Comparison of ENCODE assay signal across 8 cellular contexts in the genomic region with DNA sequence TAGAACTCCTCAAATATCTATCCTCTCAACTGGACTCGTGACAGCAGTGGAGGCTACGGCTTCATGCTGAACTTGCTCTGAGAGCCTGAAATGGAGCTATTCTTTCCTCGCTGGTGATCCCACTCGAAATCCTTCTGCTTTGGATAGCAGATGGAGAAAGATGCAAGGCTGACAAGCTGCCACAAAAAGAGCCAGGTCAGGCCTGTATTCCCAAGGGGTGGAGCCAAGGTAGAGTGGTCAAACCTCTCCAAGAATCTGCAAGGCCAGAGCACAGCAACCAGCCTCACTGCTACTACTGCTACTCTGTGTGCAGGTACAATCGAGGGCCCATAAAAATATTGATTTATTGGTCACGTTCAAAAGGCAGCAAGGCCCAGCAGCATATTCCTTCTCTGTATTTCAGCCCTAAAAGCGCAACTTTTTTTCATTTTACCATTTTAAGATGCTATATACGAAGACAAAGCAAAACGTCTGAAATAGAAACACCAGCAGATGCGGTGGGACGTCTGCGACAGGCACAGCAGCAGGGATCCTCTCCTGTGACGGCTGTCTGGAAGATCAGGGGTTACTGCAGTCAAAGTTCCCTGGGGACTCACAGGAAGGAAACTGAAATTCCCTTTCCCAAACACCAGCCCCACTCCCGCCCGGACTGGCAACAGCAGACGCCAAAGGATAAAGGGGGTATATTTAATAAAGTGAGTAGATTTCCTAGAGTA. TPM values are rescaled to one million over a fixed set of nuclear protein-coding genes. Genes with fewer than 3 reads are reported as not detected.
DNase-seq lines count a peak whose midpoint lies in the region; ATAC-seq and TF ChIP-seq lines count a peak whose summit lies in the region.

No MANE protein-coding gene starts in this region.

- peaks cover 54% of the 10 kb centered on the region for H3K79me2 ChIP-seq in OCI-LY7 (ENCODE audit: insufficient read depth, low read depth, low read length)

- H3K27ac ChIP-seq in OCI-LY7 (ENCODE audit: low read depth, low read length, poor library complexity, severe bottlenecking) = no peak overlapping the region
- peak overlapping the region; percentile 24 to 87 for H3K27ac ChIP-seq in esophagus (ENCODE audit: low read depth in 2 of 2, low read length in 1 of 2)

- H4K20me1 ChIP-seq in OCI-LY7 (ENCODE audit: insufficient read depth, low read length) = peaks cover 23% of the 10 kb centered on the region; the same call in 1 of the 2 replicates

- peak overlapping the region; percentile 79 for H3K4me2 ChIP-seq in OCI-LY7 (ENCODE audit: low read length)

- WGBS in esophagus, 2 donors = 27 to 31% methylated on average over 16 of the region's 16 CpGs

- H2AFZ ChIP-seq in OCI-LY7 (ENCODE audit: low read length) = no peak overlapping the region

- intact Hi-C loops in OCI-LY7 (cut with micrococcal nuclease; ENCODE audit: unreplicated experiment) = loop anchor here (2.0 kb wide), 3 partner anchors 39 to 65 kb away; no protein-coding TSS in a partner anchor

- TF ChIP-seq CTCF in OCI-LY7 (conservative IDR thresholded peaks at IDR 0.05; ENCODE audit: low read length) = no peak
- TF ChIP-seq CTCF in progenitor cell of endocrine pancreas (IDR thresholded peaks at IDR 0.05; ENCODE audit: unreplicated experiment) = no peak

- BruUV-seq in OCI-LY7 (replicated peaks; lab: Mats Ljungman, UMichigan) = no TSS peak

- H3K4me3 Mint-ChIP-seq in progenitor cell of endocrine pancreas (ENCODE audit: low read depth) = peak overlapping the region; percentile 94

- H3K27me3 Mint-ChIP-seq in progenitor cell of endocrine pancreas = no peaks in the 10 kb centered on the region

- H3K9me3 ChIP-seq in ES-I3 (ENCODE audit: control insufficient read depth, insufficient read depth, low read length) (no peaks in the 10 kb centered on the region), OCI-LY7 (ENCODE audit: low read length) (no peaks in the 10 kb centered on the region), esophagus (ENCODE audit: control insufficient read depth in 2 of 2, insufficient read depth in 1 of 2, low read depth in 1 of 2, low read length in 1 of 2) (no peaks in the 10 kb centered on the region)

- peak overlapping the region; percentile 89; the same call in 1 of the 2 replicates for H3K9ac ChIP-seq in ES-I3 (ENCODE audit: low read depth, low read length)

- CTCF ChIA-PET in OCI-LY7 (lab: Charles Lee; ENCODE audit: unreplicated experiment) = interaction anchor here (0.6 kb wide), 1 partner anchor 21 kb away, joined by 3 read pairs; no protein-coding TSS in a partner anchor

- H3K27ac Mint-ChIP-seq in progenitor cell of endocrine pancreas = peak overlapping the region; percentile 91

- no peaks in the 10 kb centered on the region for H3K27me3 ChIP-seq in esophagus (ENCODE audit: control insufficient read depth in 1 of 2, insufficient read depth in 2 of 2, low read length in 2 of 2)

- H3K36me3 Mint-ChIP-seq in progenitor cell of endocrine pancreas (ENCODE audit: insufficient read depth) = no peaks in the 10 kb centered on the region

- H3K9me2 ChIP-seq in OCI-LY7 (ENCODE audit: insufficient read depth, low read length) = no peaks in the 10 kb centered on the region

- ATAC-seq in GM21423 (IDR thresholded peaks at IDR 0.05; ENCODE audit: unreplicated experiment) = no peak

- peaks cover 12% of the 10 kb centered on the region for H3K4me1 Mint-ChIP-seq in progenitor cell of endocrine pancreas (ENCODE audit: low read depth)

- H3K4me1 ChIP-seq in ES-I3 (ENCODE audit: insufficient read depth, low read length) (peaks cover 8% of the 10 kb centered on the region), OCI-LY7 (ENCODE audit: insufficient read depth, low read length, poor library complexity, severe bottlenecking) (peaks cover 34% of the 10 kb centered on the region), esophagus (ENCODE audit: control insufficient read depth in 2 of 2, insufficient read depth in 2 of 2, low read length in 1 of 2) (no peaks in the 10 kb centered on the region)

- no peaks in the 10 kb centered on the region for H3K36me3 ChIP-seq in ES-I3 (ENCODE audit: insufficient read depth, low read length)
- H3K36me3 ChIP-seq in OCI-LY7 (ENCODE audit: insufficient read depth, low read length) = peaks cover 12% of the 10 kb centered on the region
- no peaks in the 10 kb centered on the region for H3K36me3 ChIP-seq in esophagus (ENCODE audit: control insufficient read depth in 2 of 2, insufficient read depth in 2 of 2, low read length in 1 of 2)

- no peaks in the 10 kb centered on the region for H3K9me3 Mint-ChIP-seq in progenitor cell of endocrine pancreas (ENCODE audit: low read depth)

- POLR2A ChIA-PET in OCI-LY7 (lab: Charles Lee) = interaction anchor here (0.6 to 1.0 kb wide), 5 partner anchors 9 to 84 kb away, joined by 3 to 7 read pairs (median 4); no protein-coding TSS in a partner anchor

- H3K4me3 ChIP-seq in OCI-LY7 (ENCODE audit: low read depth, low read length, poor library complexity, severe bottlenecking) (peak overlapping the region; percentile 93), esophagus (ENCODE audit: low read depth in 1 of 2, low read length in 2 of 2) (peak overlapping the region; percentile 85 to 90)

- DNase-seq in OCI-LY7 (ENCODE audit: low spot score) (no peak), progenitor cell of endocrine pancreas (ENCODE audit: low spot score, unreplicated experiment) (no peak), NCI-H1105 treated with DMSO at 0.1 percent for 48 hours (lab: John Stamatoyannopoulos, UW) (no peak), epidermal melanocyte (ENCODE audit: insufficient read length, low spot score) (no peak)
- DNase-seq in central memory CD4-positive, alpha-beta T cell = no peak

RNA-seq across cellular contexts. Expression of a gene that starts 2.4 kb away (rescaled TPM):
- 4.9 and 8.0 TPM in 2 replicates for total RNA-seq in OCI-LY7 (2014; rRNA removed; shearing (Covaris generic))
- total RNA-seq in OCI-LY7 (2022) (41.9 and 49.1 TPM in 2 replicates), progenitor cell of endocrine pancreas (36.6 and 38.6 TPM in 2 replicates)
- polyA plus RNA-seq in esophagus = 1 to 10 TPM; 6.4 to 7.6 TPM
